8 cellular contexts compared by ENCODE assay signal in the genomic region with DNA sequence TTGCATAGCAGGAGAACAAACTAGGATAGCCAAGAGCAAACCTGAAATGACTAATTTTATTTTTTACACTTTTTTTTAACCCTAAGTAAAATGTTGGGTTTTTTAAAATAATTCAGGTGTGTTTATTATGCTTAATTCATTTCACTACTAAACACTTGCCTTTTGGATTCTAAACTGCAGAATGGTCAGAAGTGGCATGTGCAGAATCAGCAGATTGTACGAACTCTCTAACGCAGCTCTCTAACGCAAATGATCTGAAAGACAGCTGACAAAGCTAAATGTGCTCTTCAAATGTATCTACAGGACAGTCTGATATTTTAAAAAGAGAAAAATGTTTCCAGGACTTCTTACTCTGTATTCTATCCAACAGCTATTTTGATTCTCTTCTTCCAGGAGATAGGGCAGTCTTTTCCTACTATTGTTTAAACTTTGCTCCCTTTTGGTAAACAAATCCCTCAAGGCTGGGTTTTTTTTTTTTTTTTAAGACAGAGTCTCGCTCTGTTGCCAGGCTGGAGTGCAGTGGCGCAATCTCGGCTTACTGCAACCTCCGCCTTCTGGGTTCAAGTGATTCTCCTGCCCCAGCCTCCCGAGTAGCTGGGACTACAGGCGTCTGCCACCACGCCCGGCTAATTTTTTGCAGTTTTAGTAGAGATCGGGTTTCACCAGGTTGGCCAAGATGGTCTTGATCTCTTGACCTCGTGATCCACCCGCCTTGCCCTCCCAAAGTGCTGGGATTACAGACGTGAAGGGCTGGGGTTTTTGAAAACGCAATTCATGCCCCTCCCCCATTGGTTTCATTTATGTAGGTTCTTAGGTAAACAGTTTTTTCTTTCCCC.
DNase-seq lines count a peak whose midpoint lies in the region.

No MANE protein-coding gene starts in this region.

- peaks cover 28% of the 10 kb centered on the region for H3K36me3 Mint-ChIP-seq in activated naive CD4-positive, alpha-beta T cell treated with anti-CD3 and anti-CD28 coated beads, Interleukin-2, amount 10 ng/mL, durations not matched to agents 7 days and 5 days
- peaks cover 3% of the 10 kb centered on the region for H3K36me3 Mint-ChIP-seq in stimulated activated naive CD8-positive, alpha-beta T cell treated with anti-CD3 and anti-CD28 coated beads, Interleukin-15, Interleukin-2, amounts not matched to agents 100 ng/mL and 50 ng/mL, for 24 hours (ENCODE audit: low read depth)

- no peaks in the 10 kb centered on the region for H3K27me3 Mint-ChIP-seq in activated naive CD4-positive, alpha-beta T cell treated with anti-CD3 and anti-CD28 coated beads, Interleukin-2, amount 10 ng/mL, durations not matched to agents 7 days and 5 days
- H3K27me3 Mint-ChIP-seq in stimulated activated naive CD8-positive, alpha-beta T cell treated with anti-CD3 and anti-CD28 coated beads, Interleukin-15, Interleukin-2, amounts not matched to agents 100 ng/mL and 50 ng/mL, for 24 hours = no peaks in the 10 kb centered on the region

- peak overlapping the region; percentile 97 for H3K4me3 Mint-ChIP-seq in activated naive CD4-positive, alpha-beta T cell treated with anti-CD3 and anti-CD28 coated beads, Interleukin-2, amount 10 ng/mL, durations not matched to agents 7 days and 5 days
- peak overlapping the region; percentile 89 for H3K4me3 Mint-ChIP-seq in stimulated activated naive CD8-positive, alpha-beta T cell treated with anti-CD3 and anti-CD28 coated beads, Interleukin-15, Interleukin-2, amounts not matched to agents 100 ng/mL and 50 ng/mL, for 24 hours

- peak overlapping the region; percentile 97 for H3K27ac Mint-ChIP-seq in activated naive CD4-positive, alpha-beta T cell treated with anti-CD3 and anti-CD28 coated beads, Interleukin-2, amount 10 ng/mL, durations not matched to agents 7 days and 5 days
- H3K27ac Mint-ChIP-seq in stimulated activated naive CD8-positive, alpha-beta T cell treated with anti-CD3 and anti-CD28 coated beads, Interleukin-15, Interleukin-2, amounts not matched to agents 100 ng/mL and 50 ng/mL, for 24 hours = peak overlapping the region; percentile 86

- CTCF ChIA-PET in activated naive CD4-positive, alpha-beta T cell treated with anti-CD3 and anti-CD28 coated beads, Interleukin-2, amount 10 ng/mL, durations not matched to agents 7 days and 5 days (lab: Charles Lee) = interaction anchor here (0.6 to 2.4 kb wide), 10 partner anchors 9 to 1184 kb away, joined by 3 to 9 read pairs (median 4); a partner anchor contains a TSS

- peak; percentile 32 for DNase-seq in NCI-H510A treated with DMSO at 0.1 percent for 48 hours (lab: John Stamatoyannopoulos, UW)
- no peak for DNase-seq in NCI-H510A (lab: John Stamatoyannopoulos, UW)
- peak; percentile 40 for DNase-seq in activated naive CD4-positive, alpha-beta T cell treated with anti-CD3 and anti-CD28 coated beads, Interleukin-2, amount 10 ng/mL, durations not matched to agents 7 days and 5 days
- DNase-seq in NCI-H2029 treated with DMSO at 0.1 percent for 48 hours (lab: John Stamatoyannopoulos, UW) = no peak
- no peak for DNase-seq in EL
- no peak for DNase-seq in NAMALWA (ENCODE audit: low spot score)

- H3K9ac ChIP-seq in iPS-20b (ENCODE audit: low read depth, low read length) = peak overlapping the region; percentile 87; the same call in 1 of the 2 replicates

- H3K9me3 Mint-ChIP-seq in activated naive CD4-positive, alpha-beta T cell treated with anti-CD3 and anti-CD28 coated beads, Interleukin-2, amount 10 ng/mL, durations not matched to agents 7 days and 5 days = no peaks in the 10 kb centered on the region
- H3K9me3 Mint-ChIP-seq in stimulated activated naive CD8-positive, alpha-beta T cell treated with anti-CD3 and anti-CD28 coated beads, Interleukin-15, Interleukin-2, amounts not matched to agents 100 ng/mL and 50 ng/mL, for 24 hours = no peaks in the 10 kb centered on the region

- peaks cover 16% of the 10 kb centered on the region for H3K4me1 ChIP-seq in iPS-20b (ENCODE audit: insufficient read depth, low read length)

- no peak overlapping the region for H3K27ac ChIP-seq in iPS-20b (ENCODE audit: low read length)

- H3K4me3 ChIP-seq in iPS-20b (ENCODE audit: low read length) = peak overlapping the region; percentile 91

- H3K27me3 ChIP-seq in iPS-20b (ENCODE audit: insufficient read depth, low read length) = peaks cover 14% of the 10 kb centered on the region; the same call in 1 of the 2 replicates

- peaks cover 64% of the 10 kb centered on the region for H3K4me1 Mint-ChIP-seq in activated naive CD4-positive, alpha-beta T cell treated with anti-CD3 and anti-CD28 coated beads, Interleukin-2, amount 10 ng/mL, durations not matched to agents 7 days and 5 days
- peaks cover 70% of the 10 kb centered on the region for H3K4me1 Mint-ChIP-seq in stimulated activated naive CD8-positive, alpha-beta T cell treated with anti-CD3 and anti-CD28 coated beads, Interleukin-15, Interleukin-2, amounts not matched to agents 100 ng/mL and 50 ng/mL, for 24 hours (ENCODE audit: low read depth)

- H3K36me3 ChIP-seq in iPS-20b (ENCODE audit: insufficient read depth, low read depth, low read length) = no peaks in the 10 kb centered on the region

- no peaks in the 10 kb centered on the region for H3K9me3 ChIP-seq in iPS-20b (ENCODE audit: insufficient read depth, low read depth, low read length)

Comparison
In these comparisons a context has a peak if more than half of its experiments do, and no peak if none do; other contexts are left out.
1. DNase-seq: peak in NCI-H510A treated with DMSO at 0.1 percent for 48 hours (single experiment) and activated naive CD4-positive, alpha-beta T cell treated with anti-CD3 and anti-CD28 coated beads, Interleukin-2, amount 10 ng/mL, durations not matched to agents 7 days and 5 days (single experiment); none in NCI-H510A (single experiment), NCI-H2029 treated with DMSO at 0.1 percent for 48 hours (single experiment), EL (single experiment) and NAMALWA (single experiment).